ENCODE assay signal across 1 cellular context in genomic region chr1:145425436-145426029, GRCh38.
TF ChIP-seq lines count a peak whose summit lies in the region.

NBPF20 (minus strand) TSS chr1:145425603; CDS start chr1:145405272, 20,331 bp downstream.

TF ChIP-seq in K562, 482 proteins besides CTCF, POLR2A, EP300 and RAD21 (continued from another document and continues in another):
- TF ChIP-seq USF2 (CRISPR knock-in tag; IDR thresholded peaks at IDR 0.05), result no peak
- TF ChIP-seq KAT2B (IDR thresholded peaks at IDR 0.05; ENCODE audit: low read depth, low read length), result no peak
- no peak for TF ChIP-seq TSC22D4 (tag; IDR thresholded peaks at IDR 0.05)
- peak; percentile 61; the same call in 1 of the 2 replicates for TF ChIP-seq CXXC5 (CRISPR knock-in tag; IDR thresholded peaks at IDR 0.05)
- TF ChIP-seq JUND (IDR thresholded peaks at IDR 0.05; ENCODE audit: borderline replicate concordance, low read depth, low read length), result no peak
- TF ChIP-seq JUND (tag; IDR thresholded peaks at IDR 0.05; ENCODE audit: borderline replicate concordance, low read depth, low read length), result no peak
- no peak for TF ChIP-seq LEF1 (IDR thresholded peaks at IDR 0.05)
- TF ChIP-seq PREB (CRISPR knock-in tag; IDR thresholded peaks at IDR 0.05), result no peak
- TF ChIP-seq ZC3H11A (IDR thresholded peaks at IDR 0.05; ENCODE audit: low read depth, low read length), result no peak
- TF ChIP-seq DACH1 (IDR thresholded peaks at IDR 0.05; ENCODE audit: partially characterized antibody), result peak; percentile 64
- no peak for TF ChIP-seq ZNF408 (CRISPR knock-in tag; IDR thresholded peaks at IDR 0.05; ENCODE audit: low read depth)
- TF ChIP-seq ZNF354B (CRISPR knock-in tag; IDR thresholded peaks at IDR 0.05), result no peak
- TF ChIP-seq NFE2L1 (tag; IDR thresholded peaks at IDR 0.05; ENCODE audit: borderline replicate concordance, low read depth), result no peak
- TF ChIP-seq, protein P1, sequence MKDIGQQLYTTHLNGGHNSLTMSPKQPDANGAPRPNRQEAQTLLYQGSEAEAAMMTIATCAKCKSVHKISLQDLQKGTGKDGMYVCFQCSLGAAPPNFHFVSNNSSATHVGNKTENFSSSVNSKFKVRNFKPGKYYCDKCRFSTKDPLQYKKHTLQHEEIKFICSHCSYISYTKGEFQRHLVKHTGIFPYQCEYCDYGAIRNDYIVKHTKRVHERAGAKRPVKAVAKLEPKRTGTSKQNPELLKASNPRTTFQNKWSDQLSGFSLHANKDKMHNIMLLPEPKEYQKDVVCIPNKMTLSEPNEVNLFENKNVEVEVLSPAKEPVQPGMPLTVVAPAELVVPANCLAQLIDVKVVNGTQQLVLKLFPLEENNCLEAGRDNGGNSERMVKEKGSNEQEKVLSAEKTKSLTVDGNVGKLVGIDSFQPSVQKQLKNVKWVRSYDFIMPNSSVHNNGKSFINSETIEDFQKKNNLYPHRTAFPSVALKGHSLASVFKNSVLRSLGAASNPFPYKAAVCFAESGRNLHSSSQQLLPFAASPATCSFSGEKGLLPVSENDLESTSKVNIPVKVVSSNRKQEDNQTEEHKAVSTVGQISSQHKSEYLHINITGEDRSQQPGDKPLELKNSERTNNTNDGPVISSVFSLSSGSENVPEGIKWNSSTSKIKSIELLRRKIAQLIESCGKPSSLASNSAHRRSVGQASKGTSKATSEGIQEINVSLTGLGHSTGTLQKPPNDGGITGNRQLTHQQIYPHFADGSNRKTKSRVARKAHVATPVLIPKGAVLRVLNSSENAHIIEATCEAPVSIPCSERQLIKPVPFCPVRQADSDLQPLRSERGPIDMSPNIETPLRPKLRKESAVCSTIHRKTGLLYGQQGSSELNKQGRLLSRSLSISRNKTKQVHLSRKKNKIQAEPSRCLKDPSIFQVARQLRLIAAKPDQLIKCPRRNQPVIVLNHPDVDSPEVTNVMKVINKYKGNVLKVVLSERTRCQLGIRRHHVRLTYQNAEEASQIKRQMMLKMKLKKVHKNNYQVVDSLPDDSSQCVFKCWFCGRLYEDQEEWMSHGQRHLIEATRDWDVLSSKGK (CRISPR knock-in tag; IDR thresholded peaks at IDR 0.05), result no peak
- no peak for TF ChIP-seq CBFB (CRISPR knock-in tag; IDR thresholded peaks at IDR 0.05)
- no peak for TF ChIP-seq NCOA2 (IDR thresholded peaks at IDR 0.05; ENCODE audit: partially characterized antibody in 2 of 2)
- no peak for TF ChIP-seq BRCA1 (IDR thresholded peaks at IDR 0.05)
- TF ChIP-seq BRCA1 (CRISPR knock-in tag; IDR thresholded peaks at IDR 0.05), result no peak
- TF ChIP-seq, protein P2, sequence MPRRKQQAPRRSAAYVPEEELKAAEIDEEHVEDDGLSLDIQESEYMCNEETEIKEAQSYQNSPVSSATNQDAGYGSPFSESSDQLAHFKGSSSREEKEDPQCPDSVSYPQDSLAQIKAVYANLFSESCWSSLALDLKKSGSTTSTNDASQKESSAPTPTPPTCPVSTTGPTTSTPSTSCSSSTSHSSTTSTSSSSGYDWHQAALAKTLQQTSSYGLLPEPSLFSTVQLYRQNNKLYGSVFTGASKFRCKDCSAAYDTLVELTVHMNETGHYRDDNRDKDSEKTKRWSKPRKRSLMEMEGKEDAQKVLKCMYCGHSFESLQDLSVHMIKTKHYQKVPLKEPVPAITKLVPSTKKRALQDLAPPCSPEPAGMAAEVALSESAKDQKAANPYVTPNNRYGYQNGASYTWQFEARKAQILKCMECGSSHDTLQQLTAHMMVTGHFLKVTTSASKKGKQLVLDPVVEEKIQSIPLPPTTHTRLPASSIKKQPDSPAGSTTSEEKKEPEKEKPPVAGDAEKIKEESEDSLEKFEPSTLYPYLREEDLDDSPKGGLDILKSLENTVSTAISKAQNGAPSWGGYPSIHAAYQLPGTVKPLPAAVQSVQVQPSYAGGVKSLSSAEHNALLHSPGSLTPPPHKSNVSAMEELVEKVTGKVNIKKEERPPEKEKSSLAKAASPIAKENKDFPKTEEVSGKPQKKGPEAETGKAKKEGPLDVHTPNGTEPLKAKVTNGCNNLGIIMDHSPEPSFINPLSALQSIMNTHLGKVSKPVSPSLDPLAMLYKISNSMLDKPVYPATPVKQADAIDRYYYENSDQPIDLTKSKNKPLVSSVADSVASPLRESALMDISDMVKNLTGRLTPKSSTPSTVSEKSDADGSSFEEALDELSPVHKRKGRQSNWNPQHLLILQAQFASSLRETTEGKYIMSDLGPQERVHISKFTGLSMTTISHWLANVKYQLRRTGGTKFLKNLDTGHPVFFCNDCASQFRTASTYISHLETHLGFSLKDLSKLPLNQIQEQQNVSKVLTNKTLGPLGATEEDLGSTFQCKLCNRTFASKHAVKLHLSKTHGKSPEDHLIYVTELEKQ (CRISPR knock-in tag; IDR thresholded peaks at IDR 0.05), result no peak
- TF ChIP-seq FOXO4 (CRISPR knock-in tag; IDR thresholded peaks at IDR 0.05), result no peak
- no peak for TF ChIP-seq ZBED1 (IDR thresholded peaks at IDR 0.05)
- TF ChIP-seq ZBTB17 (CRISPR knock-in tag; IDR thresholded peaks at IDR 0.05), result no peak
- no peak for TF ChIP-seq SLC30A9 (CRISPR knock-in tag; IDR thresholded peaks at IDR 0.05)
- TF ChIP-seq SRSF3 (IDR thresholded peaks at IDR 0.05; ENCODE audit: insufficient read depth, low read length), result no peak
- no peak for TF ChIP-seq ATF4 (CRISPR knock-in tag; IDR thresholded peaks at IDR 0.05)
- no peak for TF ChIP-seq ZNF239 (CRISPR knock-in tag; IDR thresholded peaks at IDR 0.05)
- no peak for TF ChIP-seq ILK (tag; IDR thresholded peaks at IDR 0.05; ENCODE audit: borderline replicate concordance, low read depth)
- peak; percentile 90 for TF ChIP-seq CTBP1 (IDR thresholded peaks at IDR 0.05; ENCODE audit: borderline replicate concordance)
- TF ChIP-seq BRD9 (IDR thresholded peaks at IDR 0.05; ENCODE audit: low read depth, partially characterized antibody), result no peak
- TF ChIP-seq ZNF79 (CRISPR knock-in tag; IDR thresholded peaks at IDR 0.05; ENCODE audit: low read depth), result no peak
- no peak for TF ChIP-seq BHLHE40 (IDR thresholded peaks at IDR 0.05; ENCODE audit: low read length)
- peak; percentile 92; the same call in 1 of the 2 replicates for TF ChIP-seq KDM2B (CRISPR knock-in tag; IDR thresholded peaks at IDR 0.05)
- no peak for TF ChIP-seq PYGO2 (tag; IDR thresholded peaks at IDR 0.05)
- TF ChIP-seq POLR2B (IDR thresholded peaks at IDR 0.05; ENCODE audit: low read depth, partially characterized antibody), result peak; percentile 94
- no peak for TF ChIP-seq CUX1 (CRISPR knock-in tag; IDR thresholded peaks at IDR 0.05)
- TF ChIP-seq CBX3 (IDR thresholded peaks at IDR 0.05; ENCODE audit: borderline replicate concordance in 1 of 2, low read length in 2 of 2), result no peak
- TF ChIP-seq RBBP5 (IDR thresholded peaks at IDR 0.05; ENCODE audit: borderline replicate concordance, insufficient read depth, low read length, poor library complexity, severe bottlenecking), result no peak
- TF ChIP-seq BDP1 (IDR thresholded peaks at IDR 0.05; ENCODE audit: insufficient read depth, insufficient read length), result no peak
- TF ChIP-seq TFAM (CRISPR knock-in tag; conservative IDR thresholded peaks at IDR 0.05), result no peak
- peak; percentile 70; the same call in 1 of the 2 replicates for TF ChIP-seq SMAD4 (CRISPR knock-in tag; conservative IDR thresholded peaks at IDR 0.05)
- no peak for TF ChIP-seq CREB3 (tag; conservative IDR thresholded peaks at IDR 0.05; ENCODE audit: low read depth)
- no peak for TF ChIP-seq IRF2 (CRISPR knock-in tag; IDR thresholded peaks at IDR 0.05)
- no peak for TF ChIP-seq NR1H2 (CRISPR knock-in tag; IDR thresholded peaks at IDR 0.05)
- no peak for TF ChIP-seq MYNN (IDR thresholded peaks at IDR 0.05)
- no peak for TF ChIP-seq MYNN (CRISPR knock-in tag; IDR thresholded peaks at IDR 0.05)
- TF ChIP-seq, protein P3, sequence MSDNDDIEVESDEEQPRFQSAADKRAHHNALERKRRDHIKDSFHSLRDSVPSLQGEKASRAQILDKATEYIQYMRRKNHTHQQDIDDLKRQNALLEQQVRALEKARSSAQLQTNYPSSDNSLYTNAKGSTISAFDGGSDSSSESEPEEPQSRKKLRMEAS (CRISPR knock-in tag; IDR thresholded peaks at IDR 0.05), result no peak
- TF ChIP-seq C11orf30 (IDR thresholded peaks at IDR 0.05; ENCODE audit: low read depth), result 0 out of 2 replicates have a peak, but pooled peaks have one; percentile 21
- TF ChIP-seq TCF15 (CRISPR knock-in tag; IDR thresholded peaks at IDR 0.05), result no peak
- TF ChIP-seq HOXB6 (CRISPR knock-in tag; IDR thresholded peaks at IDR 0.05; ENCODE audit: borderline replicate concordance), result no peak
- TF ChIP-seq NFATC3 (IDR thresholded peaks at IDR 0.05), result no peak
